ENCODE assay signal across 18 cellular contexts in the genomic region with DNA sequence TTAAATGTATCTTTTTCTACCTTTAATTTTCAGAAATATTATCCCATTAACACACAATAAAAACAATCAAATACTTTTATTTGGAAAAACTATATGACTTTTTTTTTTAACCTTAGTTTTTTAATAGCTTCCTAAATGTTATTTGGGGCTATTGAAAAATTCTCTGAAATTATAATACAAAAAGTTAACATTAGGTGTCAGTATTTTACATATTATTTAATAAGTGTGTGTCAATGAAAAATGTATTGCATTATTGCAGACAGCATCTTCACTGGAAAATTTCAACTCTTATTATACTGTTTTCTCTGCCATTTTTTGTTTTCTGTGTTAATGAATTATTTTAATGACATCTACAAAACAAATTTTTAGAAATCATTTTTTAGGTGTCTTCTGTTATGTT. TPM values are rescaled to one million over a fixed set of nuclear protein-coding genes. Genes with fewer than 3 reads are reported as not detected.
DNase-seq lines count a peak whose midpoint lies in the region; ATAC-seq, FAIRE-seq and TF ChIP-seq lines count a peak whose summit lies in the region.
"Had no signal": no experiment of that assay in that cellular context is flagged by ENCODE, and none has a peak within 500 bp of the region (broad histone marks: within the 10 kb centered on the region; RNA-seq: fewer than 3 reads in every experiment).

No MANE protein-coding gene starts in this region.

- no TSS peak for BruUV-seq in MCF 10A (replicated peaks; lab: Mats Ljungman, UMichigan)

- POLR2A ChIA-PET in MCF 10A (lab: Yijun Ruan, JAX), result no interaction called here

- intact Hi-C loops in MCF 10A (cut with micrococcal nuclease) (loop anchor here (1.0 to 2.0 kb wide), 2 partner anchors 145 to 181 kb away; no protein-coding TSS in a partner anchor), breast epithelium (cut with DNase I; ENCODE audit: low total_unique reads) (no loop called here)

- no peaks in the 10 kb centered on the region for H3K27me3 Mint-ChIP-seq in MCF 10A (ENCODE audit: insufficient read depth, unreplicated experiment)

- no peak overlapping the region for H3K27ac ChIP-seq in breast epithelium
- H3K27ac ChIP-seq: SJSA1 had no signal

- CTCF ChIA-PET in MCF 10A (lab: Yijun Ruan, JAX), result interaction anchor here (0.6 to 1.2 kb wide), 5 partner anchors 10 to 85 kb away, joined by 3 to 4 read pairs (median 3); no protein-coding TSS in a partner anchor

- no peak overlapping the region for H3K4me3 ChIP-seq in breast epithelium
- H3K4me3 ChIP-seq: MG63, SJSA1 had no signal

- DNase-seq in MCF 10A (ENCODE audit: unreplicated experiment), result no peak
- DNase-seq in breast epithelium (ENCODE audit: low spot score in 2 of 2), result no peak
- peak; percentile 32 for DNase-seq in OCI-M1 (lab: John Stamatoyannopoulos, UW)
- DNase-seq in glomerular visceral epithelial cell (ENCODE audit: extremely low spot score), result no peak
- no peak for DNase-seq in amniotic stem cell (lab: John Stamatoyannopoulos, UW)
- DNase-seq: GOT3, KBM-7, MG63, NCI-H1105 treated with DMSO at 0.1 percent for 48 hours, NCI-H187, NCI-H774, RPMI8226 had no signal

- FAIRE-seq in endometrium (lab: Jason Lieb, UNC), result peak; percentile 31

- no peak for TF ChIP-seq POLR2A in breast epithelium (IDR thresholded peaks at IDR 0.05)

- no peak overlapping the region for H3K27ac Mint-ChIP-seq in MCF 10A (ENCODE audit: low read depth, unreplicated experiment)
- H3K27ac Mint-ChIP-seq: CD4-positive, CD25-positive, alpha-beta regulatory T cell had no signal

- H3K4me1 Mint-ChIP-seq in MCF 10A (ENCODE audit: insufficient read depth, unreplicated experiment), result peaks cover 6% of the 10 kb centered on the region
- H3K4me1 Mint-ChIP-seq: CD4-positive, CD25-positive, alpha-beta regulatory T cell had no signal

- H3K4me1 ChIP-seq in breast epithelium, result no peaks in the 10 kb centered on the region
- H3K4me1 ChIP-seq: SJSA1 had no signal

- no peak overlapping the region for H3K4me3 Mint-ChIP-seq in MCF 10A (ENCODE audit: unreplicated experiment)
- H3K4me3 Mint-ChIP-seq: CD4-positive, CD25-positive, alpha-beta regulatory T cell had no signal

- peaks cover 12% of the 10 kb centered on the region for H3K9me3 Mint-ChIP-seq in MCF 10A (ENCODE audit: unreplicated experiment)

- no peaks in the 10 kb centered on the region for H3K36me3 ChIP-seq in breast epithelium
- H3K36me3 ChIP-seq: MG63, SJSA1 had no signal

- TF ChIP-seq CTCF in MCF 10A (IDR thresholded peaks at IDR 0.05; ENCODE audit: unreplicated experiment) (peak; percentile 18), breast epithelium (IDR thresholded peaks at IDR 0.05) (no peak)

- no peaks in the 10 kb centered on the region for H3K27me3 ChIP-seq in breast epithelium
- H3K27me3 ChIP-seq: MG63, SJSA1 had no signal

- H3K36me3 Mint-ChIP-seq in MCF 10A (ENCODE audit: insufficient read depth, unreplicated experiment), result peaks cover 4% of the 10 kb centered on the region
- H3K36me3 Mint-ChIP-seq: CD4-positive, CD25-positive, alpha-beta regulatory T cell had no signal

- peaks cover 4% of the 10 kb centered on the region in 2 donors for H3K9me3 ChIP-seq in breast epithelium

- ATAC-seq in HG03439 (IDR thresholded peaks at IDR 0.05; ENCODE audit: unreplicated experiment) (no peak), GM18907 (IDR thresholded peaks at IDR 0.05; ENCODE audit: unreplicated experiment) (no peak)

RNA-seq across cellular contexts. Expression of a gene that starts 51.1 kb away (rescaled TPM):
- total RNA-seq in MCF 10A (2022) (0.61 TPM in 1 of 2 replicates, not detected in the other), breast epithelium (10 to 100 TPM in 2 of 3 donors, 1 to 10 TPM in 1; 8.9 to 13.4 (median 10.7) TPM)
- total RNA-seq: A172, SJSA1 had no signal
